In genomic region chr17:74776990-74777389, GRCh38 we compare ENCODE assay signal across 8 cellular contexts. TPM values are rescaled to one million over a fixed set of nuclear protein-coding genes. Genes with fewer than 3 reads are reported as not detected.
A peak's percentile ranks its signal among the peaks of the same experiment; 100 is the strongest.
DNase-seq lines count a peak whose midpoint lies in the region; FAIRE-seq and TF ChIP-seq lines count a peak whose summit lies in the region.

No MANE protein-coding gene starts in this region.

- peak overlapping the region; percentile 50 to 89 for H3K4me3 ChIP-seq in CD4-positive, alpha-beta memory T cell (ENCODE audit: low read length in 2 of 2)
- H3K4me3 ChIP-seq in endodermal cell (ENCODE audit: low read length): peak overlapping the region; percentile 97
- H3K4me3 ChIP-seq in neuronal stem cell (ENCODE audit: low read length in 2 of 2): peak overlapping the region; percentile 87 to 92

- no peak overlapping the region for H2BK12ac ChIP-seq in neuronal stem cell (ENCODE audit: low read length)

- H2BK15ac ChIP-seq in neuronal stem cell (ENCODE audit: low read length): no peak overlapping the region

- H3K9me3 Mint-ChIP-seq in CD4-positive, alpha-beta memory T cell: no peaks in the 10 kb centered on the region
- no peaks in the 10 kb centered on the region for H3K9me3 Mint-ChIP-seq in endodermal cell

- peaks cover 21% of the 10 kb centered on the region for H3K36me3 ChIP-seq in CD4-positive, alpha-beta memory T cell (ENCODE audit: insufficient read depth, low read length)
- H3K36me3 ChIP-seq in endodermal cell (ENCODE audit: control insufficient read depth, insufficient read depth, low read length) (peaks cover 52% of the 10 kb centered on the region), neuronal stem cell (replicated peaks in 1 of 2; ENCODE audit: control insufficient read depth in 2 of 2, insufficient read depth in 2 of 2, low read length in 2 of 2) (peaks cover 26 to 39% of the 10 kb centered on the region in 2 donors)

- H4K8ac ChIP-seq in neuronal stem cell (ENCODE audit: low read depth, low read length): no peak overlapping the region

- peaks cover 9% of the 10 kb centered on the region for H3K79me1 ChIP-seq in neuronal stem cell (ENCODE audit: low read depth, low read length)

- no peak overlapping the region for H2AFZ ChIP-seq in neuronal stem cell (ENCODE audit: low read length)

- H3K27ac ChIP-seq in CD4-positive, alpha-beta memory T cell (ENCODE audit: low read depth, low read length): peak overlapping the region; percentile 77
- H3K27ac ChIP-seq in endodermal cell (ENCODE audit: low read depth, low read length) (no peak overlapping the region), neuronal stem cell (replicated peaks; ENCODE audit: low read length) (no peak overlapping the region)

- peak in 1 of 5 donors; percentile 36 for DNase-seq in CD4-positive, alpha-beta memory T cell
- DNase-seq in NOMO-1 treated with dmso at 0.1 percent for 144 hours (lab: John Stamatoyannopoulos, UW; ENCODE audit: unreplicated experiment): peak; percentile 25
- DNase-seq in endodermal cell: peak; percentile 70
- DNase-seq in neuronal stem cell (ENCODE audit: low spot score): no peak
- DNase-seq in frontal cortex (ENCODE audit: low spot score in 2 of 2): no peak
- no peak for DNase-seq in NCI-H748 treated with DMSO at 0.1 percent for 48 hours (lab: John Stamatoyannopoulos, UW)
- DNase-seq in stimulated activated naive CD4-positive, alpha-beta T cell (lab: John Stamatoyannopoulos, UW): no peak
- no peak for DNase-seq in KBM-7

- no peak overlapping the region for H3K14ac ChIP-seq in neuronal stem cell (ENCODE audit: low read length)

- H3K4ac ChIP-seq in neuronal stem cell (ENCODE audit: low read length): no peak overlapping the region

- TF ChIP-seq CTCF in endodermal cell (conservative IDR thresholded peaks at IDR 0.05): no peak

- POLR2A ChIA-PET in CD4-positive, alpha-beta memory T cell (lab: Charles Lee; ENCODE audit: partially characterized antibody): interaction anchor here (0.6 to 17.0 kb wide), 7 partner anchors 8 to 96 kb away, joined by 3 to 489 read pairs (median 7); partner anchors contain the start of genes FDXR, NHERF1 and RAB37

- H3K4me3 Mint-ChIP-seq in CD4-positive, alpha-beta memory T cell: peak overlapping the region; percentile 95 to 100 (median 99)
- peak overlapping the region; percentile 87 for H3K4me3 Mint-ChIP-seq in endodermal cell

- in situ Hi-C loops in KBM-7 (cut with MboI; ENCODE audit: low pct_unique_long_range_greater_than_20kb, low sequenced_read_pairs): no loop called here

- FAIRE-seq in frontal cortex (lab: Jason Lieb, UNC): no peak

- peaks cover 11 to 38% of the 10 kb centered on the region in 2 donors for H3K36me3 Mint-ChIP-seq in CD4-positive, alpha-beta memory T cell
- H3K36me3 Mint-ChIP-seq in endodermal cell (ENCODE audit: low read depth): peaks cover 36% of the 10 kb centered on the region

- peaks cover 49 to 87% (median 67%) of the 10 kb centered on the region in 4 donors for H3K4me1 Mint-ChIP-seq in CD4-positive, alpha-beta memory T cell
- peaks cover 9% of the 10 kb centered on the region for H3K4me1 Mint-ChIP-seq in endodermal cell

- H3K4me2 ChIP-seq in neuronal stem cell (ENCODE audit: insufficient read depth, low read length, poor library complexity, severe bottlenecking): peak overlapping the region; percentile 64

- peaks cover 71% of the 10 kb centered on the region for H3K4me1 ChIP-seq in CD4-positive, alpha-beta memory T cell (ENCODE audit: insufficient read depth, low read length)
- peaks cover 5% of the 10 kb centered on the region for H3K4me1 ChIP-seq in endodermal cell (ENCODE audit: control insufficient read depth, insufficient read depth, low read length)
- peaks cover 8 to 17% of the 10 kb centered on the region in 2 donors for H3K4me1 ChIP-seq in neuronal stem cell (ENCODE audit: control insufficient read depth in 2 of 2, insufficient read depth in 1 of 2, low read depth in 1 of 2, low read length in 2 of 2)

- WGBS in endodermal cell (ENCODE audit: insufficient coverage in 1 of 2, insufficient read length in 1 of 2), 2 experiments: 38 to 53% methylated on average over 8 to 10 of the region's 10 CpGs
- WGBS in neuronal stem cell (ENCODE audit: extremely low coverage in 2 of 2, insufficient read length in 2 of 2, insufficient replicate concordance in 1 of 2), 2 donors: no CpG with 5 or more reads among the region's 10 CpGs

- H2BK5ac ChIP-seq in neuronal stem cell (ENCODE audit: low read length): peak overlapping the region; percentile 49

- H3K9me3 ChIP-seq in CD4-positive, alpha-beta memory T cell (ENCODE audit: control insufficient read depth in 1 of 2, low read length in 2 of 2): no peaks in the 10 kb centered on the region
- H3K9me3 ChIP-seq in endodermal cell (ENCODE audit: control insufficient read depth, low read length) (no peaks in the 10 kb centered on the region), neuronal stem cell (replicated peaks in 1 of 2; ENCODE audit: control insufficient read depth in 2 of 2, insufficient read depth in 1 of 2, low read depth in 1 of 2, low read length in 2 of 2) (peaks cover 0 to 2% of the 10 kb centered on the region in 2 donors)

- peak overlapping the region; percentile 67 for H3K9ac ChIP-seq in endodermal cell (ENCODE audit: extremely low read depth, low read length, poor library complexity, severe bottlenecking)
- no peak overlapping the region for H3K9ac ChIP-seq in neuronal stem cell (ENCODE audit: low read depth, low read length, poor library complexity)

- H3K18ac ChIP-seq in neuronal stem cell (ENCODE audit: low read length): no peak overlapping the region

- no peak overlapping the region for H3K23ac ChIP-seq in neuronal stem cell (ENCODE audit: low read depth, low read length, poor library complexity)

- intact Hi-C loops in CD4-positive, alpha-beta memory T cell (cut with micrococcal nuclease): loop anchor here (1.0 kb wide), 1 partner anchor 29 kb away; the partner anchor contains the start of gene NHERF1

- CTCF ChIA-PET in CD4-positive, alpha-beta memory T cell (lab: Charles Lee; ENCODE audit: partially characterized antibody): interaction anchor here (0.7 to 13.9 kb wide), 8 partner anchors 12 to 119 kb away, joined by 3 to 181 read pairs (median 112); partner anchors contain the start of gene RAB37

- peak overlapping the region; percentile 90 for H2BK120ac ChIP-seq in neuronal stem cell (ENCODE audit: low read depth, low read length)

- H3K27me3 Mint-ChIP-seq in CD4-positive, alpha-beta memory T cell: no peaks in the 10 kb centered on the region
- no peaks in the 10 kb centered on the region for H3K27me3 Mint-ChIP-seq in endodermal cell (ENCODE audit: insufficient read depth)

- peak overlapping the region; percentile 72 to 93 (median 77) for H3K27ac Mint-ChIP-seq in CD4-positive, alpha-beta memory T cell
- peak overlapping the region; percentile 86 for H3K27ac Mint-ChIP-seq in endodermal cell

- no peaks in the 10 kb centered on the region for H3K27me3 ChIP-seq in CD4-positive, alpha-beta memory T cell (ENCODE audit: insufficient read depth, low read length)
- H3K27me3 ChIP-seq in endodermal cell (ENCODE audit: control insufficient read depth, insufficient read depth, low read length, poor library complexity, severe bottlenecking): no peaks in the 10 kb centered on the region
- H3K27me3 ChIP-seq in neuronal stem cell (ENCODE audit: control insufficient read depth in 3 of 3, insufficient read depth in 3 of 3, low read depth in 1 of 3, low read length in 3 of 3): no peaks in the 10 kb centered on the region

- no peak overlapping the region for H4K91ac ChIP-seq in neuronal stem cell (ENCODE audit: low read depth, low read length, poor library complexity)

- H2AK5ac ChIP-seq in neuronal stem cell (ENCODE audit: low read depth, low read length): peak overlapping the region; percentile 76

RNA-seq across cellular contexts. Expression of gene NAT9, which starts 0.8 kb away (rescaled TPM):
- 10 to 100 TPM; 60.0 to 70.3 TPM for total RNA-seq in CD4-positive, alpha-beta memory T cell
- 10 to 100 TPM; 11.9 to 19.1 TPM for polyA plus RNA-seq in CD4-positive, alpha-beta memory T cell
- total RNA-seq in endodermal cell (10 to 100 TPM; 58.3 to 77.3 TPM), frontal cortex (13.9 TPM)
- 52.6 TPM for polyA plus RNA-seq in endodermal cell (2013, experiment 1 of 2)
- 39.7 TPM for polyA plus RNA-seq in endodermal cell (2013, experiment 2 of 2)
- 38.7 TPM for polyA plus RNA-seq in neuronal stem cell (2013, experiment 1 of 2)
- polyA plus RNA-seq in neuronal stem cell (2013, experiment 2 of 2): 39.5 TPM

RNA-seq across cellular contexts. Expression of gene NHERF1, which starts 28.6 kb away (rescaled TPM):
- total RNA-seq in CD4-positive, alpha-beta memory T cell: 100 to 1,000 TPM; 202 to 209 TPM
- polyA plus RNA-seq in CD4-positive, alpha-beta memory T cell: 100 to 1,000 TPM; 324 to 448 TPM
- total RNA-seq in endodermal cell (100 to 1,000 TPM; 116 to 138 TPM), frontal cortex (4.1 TPM)
- 82.4 TPM for polyA plus RNA-seq in endodermal cell (2013, experiment 1 of 2)
- polyA plus RNA-seq in endodermal cell (2013, experiment 2 of 2): 82.8 TPM
- polyA plus RNA-seq in neuronal stem cell (2013, experiment 1 of 2): 67.4 TPM
- polyA plus RNA-seq in neuronal stem cell (2013, experiment 2 of 2): 67.1 TPM

RNA-seq across cellular contexts. Expression of gene RAB37, which starts 39.9 kb away (rescaled TPM):
- 10 to 100 TPM; 23.2 to 25.9 TPM for total RNA-seq in CD4-positive, alpha-beta memory T cell
- 10 to 100 TPM; 47.8 to 52.3 TPM for polyA plus RNA-seq in CD4-positive, alpha-beta memory T cell
- total RNA-seq in endodermal cell (1 to 10 TPM; 6.8 to 8.4 TPM), frontal cortex (0.82 TPM)
- polyA plus RNA-seq in endodermal cell (2013, experiment 1 of 2): 1.8 TPM
- polyA plus RNA-seq in endodermal cell (2013, experiment 2 of 2): 2.0 TPM
- 1.6 TPM for polyA plus RNA-seq in neuronal stem cell (2013, experiment 1 of 2)
- 1.4 TPM for polyA plus RNA-seq in neuronal stem cell (2013, experiment 2 of 2)

Comparison
In these comparisons a context has a peak if more than half of its experiments do, and no peak if none do; other contexts are left out.
1. DNase-seq: peak in NOMO-1 treated with dmso at 0.1 percent for 144 hours (single experiment) and endodermal cell (single experiment); none in neuronal stem cell (single experiment), frontal cortex (0 of 2), NCI-H748 treated with DMSO at 0.1 percent for 48 hours (single experiment), stimulated activated naive CD4-positive, alpha-beta T cell (0 of 6) and KBM-7 (single experiment).
2. RNA of gene NHERF1, which starts 28.6 kb away (total RNA-seq): 202 to 209 TPM in CD4-positive, alpha-beta memory T cell and 116 to 138 TPM in endodermal cell; 4.1 TPM in frontal cortex (single experiment); every median in the first group is over 10 times any median in the second.
3. Peak in every context shown above with its lines, with median percentiles within 50 percentile points of each other: H3K4me3 ChIP-seq.